Comparison of ENCODE assay signal across 8 cellular contexts in the genomic region with DNA sequence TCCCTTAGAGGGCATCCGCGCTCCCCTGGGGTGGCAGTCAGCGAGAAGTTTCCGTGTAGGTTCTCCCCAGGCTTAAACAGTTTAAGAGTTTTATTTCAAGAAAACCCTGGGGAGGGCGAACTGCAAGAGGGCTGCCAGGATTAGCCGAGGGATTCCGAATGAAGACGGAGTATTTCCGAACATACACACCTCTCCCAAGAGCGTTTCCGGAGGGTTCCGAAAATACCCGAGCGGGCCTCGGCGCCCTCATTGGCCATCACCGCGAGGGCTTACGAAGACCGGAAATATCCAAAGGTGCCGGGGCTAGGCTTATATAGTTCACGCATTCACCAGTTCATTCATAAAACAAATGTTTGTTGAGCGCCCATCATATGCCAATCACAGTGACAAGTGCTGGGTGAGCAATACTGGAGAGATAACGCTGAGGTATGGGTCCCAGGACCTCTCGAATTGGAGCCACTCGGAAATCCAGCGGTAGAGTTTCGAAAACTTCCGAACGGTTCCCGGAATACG. TPM values are rescaled to one million over a fixed set of nuclear protein-coding genes. Genes with fewer than 3 reads are reported as not detected.
A peak's percentile ranks its signal among the peaks of the same experiment; 100 is the strongest.
DNase-seq lines count a peak whose midpoint lies in the region; ATAC-seq, FAIRE-seq and TF ChIP-seq lines count a peak whose summit lies in the region.

No MANE protein-coding gene starts in this region.

- H3K79me2 ChIP-seq in smooth muscle cell (ENCODE audit: low read depth), result peaks cover 39% of the 10 kb centered on the region

- H3K27me3 ChIP-seq in smooth muscle cell (ENCODE audit: low read depth), result no peaks in the 10 kb centered on the region

- peaks cover 41% of the 10 kb centered on the region for H3K36me3 Mint-ChIP-seq in WTC11
- H3K36me3 Mint-ChIP-seq in immature natural killer cell, result peaks cover 0 to 17% (median 8%) of the 10 kb centered on the region in 3 donors

- ATAC-seq in A549 (peak; percentile 67 to 87), GM18873 (IDR thresholded peaks at IDR 0.05; ENCODE audit: low FRiP score, unreplicated experiment) (peak; percentile 52), HG03159 (IDR thresholded peaks at IDR 0.05; ENCODE audit: unreplicated experiment) (peak; percentile 54), WTC11 (peak; percentile 82)

- H3K4me3 Mint-ChIP-seq in WTC11 (peak overlapping the region; percentile 100), immature natural killer cell (peak overlapping the region; percentile 94 to 100 (median 98))

- peak; percentile 81 for FAIRE-seq in A549 (lab: Jason Lieb, UNC)

- H3K4me1 ChIP-seq in A549, result peaks cover 44% of the 10 kb centered on the region
- H3K4me1 ChIP-seq in smooth muscle cell (ENCODE audit: low read depth), result peaks cover 33% of the 10 kb centered on the region

- H3K27ac Mint-ChIP-seq in WTC11 (peak overlapping the region; percentile 99), immature natural killer cell (peak overlapping the region; percentile 96 to 100 (median 98))

- peak overlapping the region; percentile 92 for H3K4me2 ChIP-seq in A549
- peak overlapping the region; percentile 89 for H3K4me2 ChIP-seq in smooth muscle cell

- DNase-seq in A549 (ENCODE audit: low read depth in 1 of 2, low spot score in 1 of 2), result peak; percentile 92 to 97
- DNase-seq in NCI-H2227 (lab: John Stamatoyannopoulos, UW; ENCODE audit: unreplicated experiment), result peak; percentile 100
- peak; percentile 98 for DNase-seq in WTC11 (ENCODE audit: low spot score)
- DNase-seq in cardiac fibroblast (ENCODE audit: low read depth in 2 of 2), result peak; percentile 97 to 98
- DNase-seq in immature natural killer cell, result peak; percentile 94 to 96 (median 95)
- DNase-seq in smooth muscle cell (lab: John Stamatoyannopoulos, UW; ENCODE audit: unreplicated experiment), result peak; percentile 84

- peaks cover 9% of the 10 kb centered on the region for H3F3A ChIP-seq in smooth muscle cell (ENCODE audit: low read depth)

- 1% methylated on average over 32 of the region's 32 CpGs for WGBS in A549 (ENCODE audit: missing lambda C conversion rate)
- under 1% methylated on average over 32 of the region's 32 CpGs for WGBS in smooth muscle cell (ENCODE audit: low lambda C conversion rate)

- peak overlapping the region; percentile 89 for H2AFZ ChIP-seq in smooth muscle cell (ENCODE audit: low read depth)

- no peak for TF ChIP-seq EP300 in A549 (IDR thresholded peaks at IDR 0.05)

- H3K9me3 Mint-ChIP-seq in WTC11 (no peaks in the 10 kb centered on the region), immature natural killer cell (no peaks in the 10 kb centered on the region)

- peak overlapping the region; percentile 92 for H3K9ac ChIP-seq in smooth muscle cell (ENCODE audit: low read depth)

- H3K27ac ChIP-seq in A549 (peak overlapping the region; percentile 89 to 99), smooth muscle cell (ENCODE audit: low read depth) (peak overlapping the region; percentile 90)

- TF ChIP-seq RAD21 in A549 (conservative IDR thresholded peaks at IDR 0.05 in 1 of 2, IDR thresholded peaks at IDR 0.05 in 1 of 2), result no peak

- TF ChIP-seq POLR2A in A549 (IDR thresholded peaks at IDR 0.05; ENCODE audit: low read length), result no peak

- CTCF ChIA-PET in A549 (lab: Yijun Ruan, JAX), result interaction anchor here (1.1 to 3.2 kb wide), 17 partner anchors 10 to 247 kb away, joined by 3 to 62 read pairs (median 9); a partner anchor contains a TSS
- CTCF ChIA-PET in WTC11 (lab: Charles Lee), result interaction anchor here (1.0 to 3.0 kb wide), 5 partner anchors 16 to 118 kb away, joined by 3 to 15 read pairs (median 10); a partner anchor contains a TSS

- H3K4me1 Mint-ChIP-seq in WTC11 (peaks cover 42% of the 10 kb centered on the region), immature natural killer cell (peaks cover 64 to 71% of the 10 kb centered on the region in 2 donors)

- H4K20me1 ChIP-seq in smooth muscle cell (ENCODE audit: low read depth), result peaks cover 45% of the 10 kb centered on the region

- TF ChIP-seq CTCF in A549 (IDR thresholded peaks at IDR 0.05) (no peak), WTC11 (IDR thresholded peaks at IDR 0.05) (no peak), cardiac fibroblast (IDR thresholded peaks at IDR 0.05; ENCODE audit: low read depth, low read length) (no peak), smooth muscle cell (IDR thresholded peaks at IDR 0.05; ENCODE audit: borderline replicate concordance, insufficient read depth, poor library complexity, severe bottlenecking) (no peak)

- H3K4me3 ChIP-seq in A549 (peak overlapping the region; percentile 89), cardiac fibroblast (replicated peaks in 1 of 2; ENCODE audit: low read depth in 2 of 2, low read length in 2 of 2) (peak overlapping the region; percentile 46 to 97), smooth muscle cell (peak overlapping the region; percentile 85)

- POLR2A ChIA-PET in A549 (lab: Yijun Ruan, JAX) (interaction anchor here (1.9 to 6.5 kb wide), 4 partner anchors 11 to 47 kb away, joined by 7 to 55 read pairs (median 42); a partner anchor contains a TSS), WTC11 (lab: Charles Lee) (interaction anchor here (1.4 to 2.2 kb wide), 3 partner anchors 15 to 46 kb away, joined by 3 to 21 read pairs (median 8); a partner anchor contains a TSS)

- H3K9me3 ChIP-seq in A549 (peaks cover 6% of the 10 kb centered on the region; the same call in 2 of the 3 replicates), smooth muscle cell (replicated peaks; ENCODE audit: low read depth) (no peaks in the 10 kb centered on the region)

- H3K27me3 Mint-ChIP-seq in WTC11 (ENCODE audit: low read depth), result peaks cover 24% of the 10 kb centered on the region
- H3K27me3 Mint-ChIP-seq in immature natural killer cell (ENCODE audit: low read depth in 3 of 3), result peaks cover 13 to 22% (median 16%) of the 10 kb centered on the region in 3 donors

- H3K36me3 ChIP-seq in smooth muscle cell (ENCODE audit: low read depth), result no peaks in the 10 kb centered on the region

TF ChIP-seq in WTC11, 78 proteins besides CTCF, POLR2A, EP300 and RAD21:
- TF ChIP-seq ZNF219 (CRISPR knock-in tag; IDR thresholded peaks at IDR 0.05; ENCODE audit: borderline replicate concordance) (no peak), NFYB (CRISPR knock-in tag; conservative IDR thresholded peaks at IDR 0.05; ENCODE audit: low read depth) (peak; percentile 37; the same call in 1 of the 2 replicates)

RNA-seq across cellular contexts. Expression of a gene that starts 0.4 kb away (rescaled TPM):
- 329 and 351 TPM in 2 replicates for polyA plus RNA-seq in A549 (2011; rRNA removed)
- polyA plus RNA-seq in A549 (2012; cell fraction: cytosol; rRNA removed), result 2,042 and 2,083 TPM in 2 replicates
- 1,887 and 2,526 TPM in 2 replicates for polyA plus RNA-seq in A549 (2012; cell fraction: nucleus; rRNA removed)
- 2,012 to 2,083 TPM (median 2,037 TPM) in 3 replicates for polyA plus RNA-seq in A549 (2017; fragmentation: RNase III; extraction: RNeasy Plus Mini Kit Qiagen cat#74134 plus additional on column Dnase treatment)
- 816 and 1,830 TPM in 2 replicates for polyA minus RNA-seq in A549 (2011; rRNA and poly(A)+ RNA removed)
- total RNA-seq in WTC11 (2021), result 2,505 to 2,895 TPM (median 2,837 TPM) in 3 replicates
- polyA plus RNA-seq in immature natural killer cell, result 100 to 1,000 TPM; 118 to 365 (median 350) TPM
- 824 and 1,108 TPM in 2 replicates for total RNA-seq in smooth muscle cell
- 515 and 595 TPM in 2 replicates for polyA plus RNA-seq in smooth muscle cell

RNA-seq across cellular contexts. Expression of a gene that starts 1.2 kb away (rescaled TPM):
- 0.37 and 0.70 TPM in 2 replicates for polyA plus RNA-seq in A549 (2011; rRNA removed)
- 2.0 and 2.9 TPM in 2 replicates for polyA plus RNA-seq in A549 (2012; cell fraction: cytosol; rRNA removed)
- 1.8 and 4.0 TPM in 2 replicates for polyA plus RNA-seq in A549 (2012; cell fraction: nucleus; rRNA removed)
- 2.5 to 3.6 TPM (median 2.7 TPM) in 3 replicates for polyA plus RNA-seq in A549 (2017; fragmentation: RNase III; extraction: RNeasy Plus Mini Kit Qiagen cat#74134 plus additional on column Dnase treatment)
- polyA minus RNA-seq in A549 (2011; rRNA and poly(A)+ RNA removed), result 0.37 and 0.44 TPM in 2 replicates
- 5.8 to 8.3 TPM (median 6.5 TPM) in 3 replicates for total RNA-seq in WTC11 (2021)
- polyA plus RNA-seq in immature natural killer cell, result 1 to 10 TPM in 1 of 3 donors, not detected in 2; 1.0 TPM
- 0.58 and 2.6 TPM in 2 replicates for total RNA-seq in smooth muscle cell
- 3.3 and 9.3 TPM in 2 replicates for polyA plus RNA-seq in smooth muscle cell

RNA-seq across cellular contexts. Expression of a gene that starts 8.7 kb away (rescaled TPM):
- polyA plus RNA-seq in A549 (2011; rRNA removed), result 0.58 and 1.1 TPM in 2 replicates
- polyA plus RNA-seq in A549 (2012; cell fraction: cytosol; rRNA removed), result 1.6 and 1.9 TPM in 2 replicates
- 11.6 and 14.4 TPM in 2 replicates for polyA plus RNA-seq in A549 (2012; cell fraction: nucleus; rRNA removed)
- 1.2 to 1.9 TPM (median 1.7 TPM) in 3 replicates for polyA plus RNA-seq in A549 (2017; fragmentation: RNase III; extraction: RNeasy Plus Mini Kit Qiagen cat#74134 plus additional on column Dnase treatment)
- polyA minus RNA-seq in A549 (2011; rRNA and poly(A)+ RNA removed), result 0.41 TPM in 1 of 2 replicates, not detected in the other
- total RNA-seq in WTC11 (2021), result 0.33 to 2.6 TPM (median 0.82 TPM) in 3 replicates
- not detected for polyA plus RNA-seq in immature natural killer cell
- not detected in 2 replicates for total RNA-seq in smooth muscle cell
- polyA plus RNA-seq in smooth muscle cell, result 8.2 and 11.1 TPM in 2 replicates

RNA-seq across cellular contexts. Expression of a gene that starts 15.0 kb away (rescaled TPM):
- polyA plus RNA-seq in A549 (2011; rRNA removed) (42.1 and 52.4 TPM in 2 replicates), A549 (2017; fragmentation: RNase III; extraction: RNeasy Plus Mini Kit Qiagen cat#74134 plus additional on column Dnase treatment) (91.7 to 115 TPM (median 100.0 TPM) in 3 replicates), immature natural killer cell (not detected), smooth muscle cell (66.4 and 68.1 TPM in 2 replicates)
- 27.4 and 54.2 TPM in 2 replicates for polyA plus RNA-seq in A549 (2012; cell fraction: cytosol; rRNA removed)
- 89.3 and 99.2 TPM in 2 replicates for polyA plus RNA-seq in A549 (2012; cell fraction: nucleus; rRNA removed)
- polyA minus RNA-seq in A549 (2011; rRNA and poly(A)+ RNA removed), result 19.6 and 26.4 TPM in 2 replicates
- total RNA-seq in WTC11 (2021) (1.2 to 1.8 TPM (median 1.6 TPM) in 3 replicates), smooth muscle cell (36.5 and 40.1 TPM in 2 replicates)

RNA-seq across cellular contexts. Expression of a gene that starts 22.2 kb away (rescaled TPM):
- polyA plus RNA-seq in A549 (2011; rRNA removed) (not detected in 2 replicates), A549 (2017; fragmentation: RNase III; extraction: RNeasy Plus Mini Kit Qiagen cat#74134 plus additional on column Dnase treatment) (0.05 TPM in 3 replicates), immature natural killer cell (not detected), smooth muscle cell (0.07 and 0.35 TPM in 2 replicates)
- polyA plus RNA-seq in A549 (2012; cell fraction: cytosol; rRNA removed), result 0.01 TPM in 1 of 2 replicates, not detected in the other
- 0.20 and 0.23 TPM in 2 replicates for polyA plus RNA-seq in A549 (2012; cell fraction: nucleus; rRNA removed)
- polyA minus RNA-seq in A549 (2011; rRNA and poly(A)+ RNA removed), result not detected in 2 replicates
- total RNA-seq in WTC11 (2021) (0.07 to 0.09 TPM in 2 of 3 replicates, not detected in the other), smooth muscle cell (0.58 TPM in 1 of 2 replicates, not detected in the other)

Comparison
In these comparisons a context has a peak if more than half of its experiments do, and no peak if none do; other contexts are left out.
1. Peak in every context shown above with its lines: DNase-seq, ATAC-seq, H3K4me3 ChIP-seq and H3K27ac ChIP-seq.